8 cellular contexts compared by ENCODE assay signal in the genomic region with DNA sequence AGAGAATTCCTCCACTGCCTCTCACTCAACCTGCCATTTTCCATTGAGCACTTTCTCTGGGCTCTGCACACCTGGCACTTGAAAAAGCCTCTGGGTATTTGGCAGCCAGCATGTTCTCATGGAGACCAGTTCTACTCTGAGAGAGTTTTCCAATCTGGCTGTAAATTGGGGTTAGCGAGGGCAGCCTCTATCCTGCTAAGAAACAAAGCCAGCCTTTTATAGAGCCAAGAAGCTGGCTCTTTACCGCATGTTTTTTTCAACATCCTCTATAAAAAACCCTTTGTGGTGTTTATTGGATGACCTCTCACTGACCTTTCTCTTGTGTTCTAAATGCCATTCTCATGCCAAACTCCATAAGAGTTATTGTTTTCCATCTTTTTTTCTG. TPM values are rescaled to one million over a fixed set of nuclear protein-coding genes. Genes with fewer than 3 reads are reported as not detected.
DNase-seq lines count a peak whose midpoint lies in the region; ATAC-seq and TF ChIP-seq lines count a peak whose summit lies in the region.

No MANE protein-coding gene starts in this region.

- TF ChIP-seq CTCF in AG09309 (IDR thresholded peaks at IDR 0.05; ENCODE audit: control insufficient read depth, insufficient read depth, low read depth, low read length, missing control alignments) = no peak
- no peak for TF ChIP-seq CTCF in Loucy (conservative IDR thresholded peaks at IDR 0.05; ENCODE audit: low read length)
- no peak for TF ChIP-seq CTCF in right lobe of liver (IDR thresholded peaks at IDR 0.05)

- intact Hi-C loops in right lobe of liver (cut with DNase I) = loop anchor here in 1 of 2 donors (10.0 kb wide), 1 partner anchor 251 kb away; no protein-coding TSS in a partner anchor

- H3K9ac ChIP-seq in Loucy (ENCODE audit: low read depth, low read length, poor library complexity, severe bottlenecking) = no peak overlapping the region

- peak; percentile 40 to 63 (median 52) for ATAC-seq in right lobe of liver
- no peak for ATAC-seq in stimulated activated naive CD8-positive, alpha-beta T cell treated with anti-CD3 and anti-CD28 coated beads, Interleukin-15, Interleukin-2, amounts not matched to agents 100 U/mL and 50 U/mL, for 24 hours

- no peaks in the 10 kb centered on the region for H3K9me2 ChIP-seq in Loucy (replicated peaks; ENCODE audit: low read depth, low read length)

- H3F3A ChIP-seq in Loucy (ENCODE audit: low read depth) = no peaks in the 10 kb centered on the region

- WGBS in right lobe of liver (ENCODE audit: insufficient coverage, low coverage, low lambda C conversion rate, missing lambda C conversion rate) = 26% methylated on average over 2 of the region's 2 CpGs

- no peak for TF ChIP-seq POLR2A in right lobe of liver (IDR thresholded peaks at IDR 0.05)

- H3K36me3 ChIP-seq in Loucy (ENCODE audit: insufficient read depth, low read length) = no peaks in the 10 kb centered on the region
- H3K36me3 ChIP-seq in right lobe of liver = no peaks in the 10 kb centered on the region

- no peak overlapping the region for H2AFZ ChIP-seq in Loucy (ENCODE audit: low read length)

- H3K27me3 ChIP-seq in Loucy (ENCODE audit: insufficient read depth, low read length, poor library complexity, severe bottlenecking) = no peaks in the 10 kb centered on the region
- no peaks in the 10 kb centered on the region for H3K27me3 ChIP-seq in right lobe of liver

- no peaks in the 10 kb centered on the region for H3K9me3 ChIP-seq in Loucy (ENCODE audit: insufficient read depth, low read depth, low read length)
- no peaks in the 10 kb centered on the region for H3K9me3 ChIP-seq in right lobe of liver

- no peak overlapping the region for H3K4me3 ChIP-seq in AG09309 (ENCODE audit: control insufficient read depth, low read depth, low read length)
- no peak overlapping the region for H3K4me3 ChIP-seq in Loucy (ENCODE audit: low read length, poor library complexity, severe bottlenecking)
- H3K4me3 ChIP-seq in right lobe of liver = no peak overlapping the region

- no peak overlapping the region for H3K27ac ChIP-seq in right lobe of liver

- H3K4me2 ChIP-seq in Loucy (ENCODE audit: low read depth, low read length, poor library complexity, severe bottlenecking) = peak overlapping the region; percentile 27

- peak; percentile 52 for DNase-seq in AG09309 (ENCODE audit: low read depth)
- peak; percentile 44 for DNase-seq in cerebellar cortex (ENCODE audit: low spot score)
- DNase-seq in right lobe of liver = no peak
- no peak for DNase-seq in activated CD8-positive, alpha-beta memory T cell treated with anti-CD3 and anti-CD28 coated beads, Interleukin-2, amount 50 U/mL, for 48 hours
- no peak for DNase-seq in NCI-H187 treated with DMSO at 0.1 percent for 48 hours (lab: John Stamatoyannopoulos, UW)
- no peak for DNase-seq in NCI-H1930 (lab: John Stamatoyannopoulos, UW)
- no peak for DNase-seq in stimulated activated naive CD8-positive, alpha-beta T cell treated with anti-CD3 and anti-CD28 coated beads, Interleukin-15, Interleukin-2, amounts not matched to agents 100 U/mL and 50 U/mL, for 24 hours

- H3K4me1 ChIP-seq in Loucy (ENCODE audit: insufficient read depth, low read length, poor library complexity, severe bottlenecking) (peaks cover 33% of the 10 kb centered on the region), right lobe of liver (no peaks in the 10 kb centered on the region)

- H4K20me1 ChIP-seq in Loucy (ENCODE audit: insufficient read depth, low read length, poor library complexity, severe bottlenecking) = no peaks in the 10 kb centered on the region

- H3K79me2 ChIP-seq in Loucy (ENCODE audit: insufficient read depth, low read length) = no peaks in the 10 kb centered on the region

RNA-seq across cellular contexts. Expression of a gene that starts 52.6 kb away (rescaled TPM):
- total RNA-seq in right lobe of liver = 1 to 10 TPM; 2.6 to 7.5 (median 4.8) TPM

Comparison
In these comparisons a context has a peak if more than half of its experiments do, and no peak if none do; other contexts are left out.
1. DNase-seq: peak in AG09309 (single experiment) and cerebellar cortex (single experiment); none in right lobe of liver (0 of 3), activated CD8-positive, alpha-beta memory T cell treated with anti-CD3 and anti-CD28 coated beads, Interleukin-2, amount 50 U/mL, for 48 hours (single experiment), NCI-H187 treated with DMSO at 0.1 percent for 48 hours (single experiment), NCI-H1930 (0 of 2) and stimulated activated naive CD8-positive, alpha-beta T cell treated with anti-CD3 and anti-CD28 coated beads, Interleukin-15, Interleukin-2, amounts not matched to agents 100 U/mL and 50 U/mL, for 24 hours (single experiment).